ENCODE assay signal across 8 cellular contexts in the genomic region with DNA sequence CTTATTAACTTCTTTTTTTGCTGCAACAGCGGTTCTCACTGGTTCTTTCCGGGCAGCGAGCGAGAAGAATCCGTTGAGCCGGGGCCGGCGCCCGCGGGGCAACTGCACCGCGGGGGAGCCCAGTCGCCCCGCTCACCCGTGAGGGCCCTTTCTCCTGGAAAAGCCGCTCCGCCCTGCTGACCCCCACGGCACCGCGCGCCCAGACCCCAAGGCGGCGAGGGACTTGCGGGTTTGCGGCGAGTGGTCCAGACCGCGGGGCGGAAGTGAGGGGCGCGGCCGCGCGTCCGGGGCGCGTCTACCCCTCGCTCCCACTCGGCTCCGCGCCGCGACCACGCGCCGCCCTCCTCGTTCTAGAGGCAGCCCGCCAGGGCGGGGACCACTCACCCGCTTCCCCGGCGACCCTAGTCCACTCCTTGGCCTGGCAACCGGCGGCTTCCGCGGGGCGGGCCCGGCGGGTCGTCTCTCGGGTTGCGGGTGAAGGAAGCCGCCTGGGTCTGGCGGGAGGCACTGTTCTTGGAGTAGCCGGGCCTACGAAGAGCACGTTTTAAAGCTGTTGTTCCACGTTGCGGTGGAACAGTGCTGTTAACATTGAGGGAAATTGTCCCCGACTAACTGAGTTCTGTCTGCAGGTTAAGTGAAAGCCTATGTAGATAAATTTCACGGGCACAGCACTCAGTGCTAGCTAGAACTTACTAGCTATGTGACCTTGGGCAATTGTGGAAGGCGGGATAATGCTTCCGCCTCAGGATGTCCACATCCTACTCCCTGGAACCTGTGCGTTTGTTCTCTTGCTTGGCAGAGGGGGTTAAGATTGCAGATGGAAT. TPM values are rescaled to one million over a fixed set of nuclear protein-coding genes. Genes with fewer than 3 reads are reported as not detected.
DNase-seq lines count a peak whose midpoint lies in the region; ATAC-seq and TF ChIP-seq lines count a peak whose summit lies in the region.

TSS of gene NEK3 (minus strand) at position 439 of the 824 bp plus-strand sequence. CDS start 3,406 bp downstream, outside the sequence.

- H3K9me3 ChIP-seq in PC-9 (ENCODE audit: insufficient read depth, low read depth): no peaks in the 10 kb centered on the region

- H3K27me3 ChIP-seq in HL-60 (ENCODE audit: insufficient read depth, poor library complexity, severe bottlenecking) (no peaks in the 10 kb centered on the region), PC-9 (ENCODE audit: insufficient read depth, low read depth) (peaks cover 22% of the 10 kb centered on the region)

- peak within 1 kb of the TSS; percentile 69 to 94 (median 84) for H3K27ac Mint-ChIP-seq in naive B cell
- peak within 1 kb of the TSS; percentile 94 for H3K27ac Mint-ChIP-seq in stimulated activated memory B cell treated with anti-CD40 and anti-IgM and Interleukin-4, amounts not matched to agents 10 μg/mL and 1 μg/mL and 100 μg/mL, for 72 hours

- H3K4me1 ChIP-seq in PC-9 (replicated peaks; ENCODE audit: insufficient read depth): no peaks in the 10 kb centered on the region

- TF ChIP-seq CTCF in HL-60 (IDR thresholded peaks at IDR 0.05; ENCODE audit: insufficient read depth, low read length): no peak
- TF ChIP-seq CTCF in PC-9 (conservative IDR thresholded peaks at IDR 0.05): no peak
- no peak for TF ChIP-seq CTCF in fibroblast of mammary gland (conservative IDR thresholded peaks at IDR 0.05; ENCODE audit: control insufficient read depth, insufficient read depth, low read depth, low read length)

- H3K9me3 Mint-ChIP-seq in naive B cell: no peaks in the 10 kb centered on the region
- no peaks in the 10 kb centered on the region for H3K9me3 Mint-ChIP-seq in stimulated activated memory B cell treated with anti-CD40 and anti-IgM and Interleukin-4, amounts not matched to agents 10 μg/mL and 1 μg/mL and 100 μg/mL, for 72 hours

- DNase-seq in COLO668 (lab: John Stamatoyannopoulos, UW; ENCODE audit: unreplicated experiment) (peak; percentile 86), HL-60 (ENCODE audit: low read depth in 1 of 2, low spot score in 1 of 2) (peak; percentile 45 to 83), PC-9 (peak in 1 of 2 experiments; percentile 29), fibroblast of mammary gland (ENCODE audit: low read depth) (peak; percentile 67), naive B cell (peak; percentile 57)
- DNase-seq in activated T-helper 1 cell treated with anti-CD3 and anti-CD28 coated beads, Interleukin-2, amount 50 U/mL, for 16 hours (ENCODE audit: low read depth in 1 of 2, low spot score in 1 of 2): peak; percentile 9 to 30

- H2AFZ ChIP-seq in PC-9: peak within 1 kb of the TSS; percentile 70

- POLR2A ChIA-PET in PC-9 (lab: Charles Lee; ENCODE audit: unreplicated experiment): interaction anchor here (0.7 kb wide), 1 partner anchor 161 kb away, joined by 6 read pairs; no protein-coding TSS in a partner anchor

- peaks cover 16 to 24% (median 20%) of the 10 kb centered on the region in 3 donors for H3K4me1 Mint-ChIP-seq in naive B cell
- peaks cover 43% of the 10 kb centered on the region for H3K4me1 Mint-ChIP-seq in stimulated activated memory B cell treated with anti-CD40 and anti-IgM and Interleukin-4, amounts not matched to agents 10 μg/mL and 1 μg/mL and 100 μg/mL, for 72 hours

- no peaks in the 10 kb centered on the region for H3F3A ChIP-seq in PC-9 (ENCODE audit: insufficient read depth, low read depth)

- CTCF ChIA-PET in PC-9 (lab: Charles Lee): no interaction called here

- no TSS peak for BruUV-seq in PC-9 (replicated peaks; lab: Mats Ljungman, UMichigan)

- peak within 1 kb of the TSS; percentile 75 for H3K27ac ChIP-seq in HL-60 (replicated peaks)
- H3K27ac ChIP-seq in PC-9: no peak within 1 kb of the TSS

- no peaks in the 10 kb centered on the region for H4K20me1 ChIP-seq in PC-9 (ENCODE audit: insufficient read depth)

- no peaks in the 10 kb centered on the region for H3K36me3 ChIP-seq in PC-9 (ENCODE audit: low read depth)

- peak within 1 kb of the TSS; percentile 82 to 99 (median 92) for H3K4me3 Mint-ChIP-seq in naive B cell
- H3K4me3 Mint-ChIP-seq in stimulated activated memory B cell treated with anti-CD40 and anti-IgM and Interleukin-4, amounts not matched to agents 10 μg/mL and 1 μg/mL and 100 μg/mL, for 72 hours: peak within 1 kb of the TSS; percentile 79

- no peaks in the 10 kb centered on the region for H3K9me2 ChIP-seq in PC-9 (ENCODE audit: insufficient read depth)

- H3K4me2 ChIP-seq in PC-9: peak within 1 kb of the TSS; percentile 77

- H3K27me3 Mint-ChIP-seq in naive B cell: peaks cover 0 to 5% (median 0%) of the 10 kb centered on the region in 3 donors
- H3K27me3 Mint-ChIP-seq in stimulated activated memory B cell treated with anti-CD40 and anti-IgM and Interleukin-4, amounts not matched to agents 10 μg/mL and 1 μg/mL and 100 μg/mL, for 72 hours: no peaks in the 10 kb centered on the region

- no peaks in the 10 kb centered on the region for H3K36me3 Mint-ChIP-seq in naive B cell
- peaks cover 33% of the 10 kb centered on the region for H3K36me3 Mint-ChIP-seq in stimulated activated memory B cell treated with anti-CD40 and anti-IgM and Interleukin-4, amounts not matched to agents 10 μg/mL and 1 μg/mL and 100 μg/mL, for 72 hours

- intact Hi-C loops in PC-9 (cut with micrococcal nuclease; ENCODE audit: unreplicated experiment): no loop called here

- ATAC-seq in GM19463 (IDR thresholded peaks at IDR 0.05; ENCODE audit: unreplicated experiment) (peak; percentile 83), naive B cell (ENCODE audit: low read depth in 2 of 2) (peak; percentile 81)
- ATAC-seq in stimulated activated memory B cell treated with anti-CD40 and anti-IgM and Interleukin-4, amounts not matched to agents 10 μg/mL and 1 μg/mL and 100 μg/mL, for 72 hours: peak; percentile 81

- no peaks in the 10 kb centered on the region for H3K79me2 ChIP-seq in PC-9 (ENCODE audit: low read depth)

- H3K4me3 ChIP-seq in HL-60 (replicated peaks; ENCODE audit: insufficient read depth, low read length) (peak within 1 kb of the TSS; percentile 69), PC-9 (peak within 1 kb of the TSS; percentile 74), fibroblast of mammary gland (ENCODE audit: control insufficient read depth, low read depth, low read length) (peak within 1 kb of the TSS; percentile 72)

RNA-seq across cellular contexts. Expression of gene NEK3, which starts in this region (rescaled TPM):
- 1.6 and 3.7 TPM in 2 replicates for total RNA-seq in PC-9 (2021)
- polyA plus RNA-seq in naive B cell (ENCODE audit: low read depth in 6 of 6): 1 to 10 TPM; 2.5 to 5.7 (median 3.8) TPM
